10 cellular contexts compared by ENCODE assay signal in genomic region chr11:61581931-61582330, GRCh38. TPM values are rescaled to one million over a fixed set of nuclear protein-coding genes. Genes with fewer than 3 reads are reported as not detected.
DNase-seq lines count a peak whose midpoint lies in the region; ATAC-seq and TF ChIP-seq lines count a peak whose summit lies in the region.
"Had no signal": no experiment of that assay in that cellular context is flagged by ENCODE, and none has a peak within 500 bp of the region (broad histone marks: within the 10 kb centered on the region; RNA-seq: fewer than 3 reads in every experiment).

No MANE protein-coding gene starts in this region.

- H3K9me3 Mint-ChIP-seq in GM23338 = no peaks in the 10 kb centered on the region
- H3K9me3 Mint-ChIP-seq in activated naive CD8-positive, alpha-beta T cell treated with anti-CD3 and anti-CD28 coated beads for 36 hours = no peaks in the 10 kb centered on the region
- no peaks in the 10 kb centered on the region for H3K9me3 Mint-ChIP-seq in nephron progenitor cell

- peaks cover 33 to 65% (median 55%) of the 10 kb centered on the region in 11 experiments for H3K27me3 ChIP-seq in BLaER1 treated with 17β-estradiol and CSF1 and Interleukin-3, amounts not matched to agents 10 nM and 100 nM
- H3K27me3 ChIP-seq in GM23338 (ENCODE audit: insufficient read depth) = peaks cover 65% of the 10 kb centered on the region

- H3K27ac Mint-ChIP-seq in GM23338 (no peak overlapping the region), nephron progenitor cell (no peak overlapping the region)
- no peak overlapping the region for H3K27ac Mint-ChIP-seq in activated naive CD8-positive, alpha-beta T cell treated with anti-CD3 and anti-CD28 coated beads for 36 hours

- H3F3A ChIP-seq in GM23338 (replicated peaks; ENCODE audit: low read depth) = no peaks in the 10 kb centered on the region

- no peak for TF ChIP-seq CTCF in GM23338 (conservative IDR thresholded peaks at IDR 0.05; ENCODE audit: low read depth in 2 of 2)
- TF ChIP-seq CTCF in nephron progenitor cell (IDR thresholded peaks at IDR 0.05) = no peak

- no peak overlapping the region for H3K27ac ChIP-seq in BLaER1 treated with 17β-estradiol and CSF1 and Interleukin-3, amounts not matched to agents 10 nM and 100 nM
- H3K27ac ChIP-seq in GM23338 (ENCODE audit: low read depth) = no peak overlapping the region

- peaks cover 0 to 62% (median 24%) of the 10 kb centered on the region in 11 experiments; a peak in 16 of 22 replicates for H4K20me1 ChIP-seq in BLaER1 treated with 17β-estradiol and CSF1 and Interleukin-3, amounts not matched to agents 10 nM and 100 nM
- H4K20me1 ChIP-seq in GM23338 (replicated peaks; ENCODE audit: insufficient read depth) = no peaks in the 10 kb centered on the region

- ATAC-seq in GM23338 = no peak
- ATAC-seq in GM18520 (IDR thresholded peaks at IDR 0.05; ENCODE audit: unreplicated experiment) = no peak
- ATAC-seq in HG02798 (IDR thresholded peaks at IDR 0.05; ENCODE audit: poor library complexity, unreplicated experiment) = no peak

- H3K9me2 ChIP-seq in GM23338 (ENCODE audit: insufficient read depth) = no peaks in the 10 kb centered on the region

- no peaks in the 10 kb centered on the region for H3K79me2 ChIP-seq in GM23338 (replicated peaks; ENCODE audit: insufficient read depth)

- H3K4me2 ChIP-seq in BLaER1 treated with 17β-estradiol and CSF1 and Interleukin-3, amounts not matched to agents 10 nM and 100 nM = peak overlapping the region; percentile 70 to 98 (median 95); a peak in 19 of 22 replicates
- peak overlapping the region; percentile 65 for H3K4me2 ChIP-seq in GM23338

- H3K4me1 ChIP-seq in BLaER1 treated with 17β-estradiol and CSF1 and Interleukin-3, amounts not matched to agents 10 nM and 100 nM = peaks cover 15 to 45% (median 37%) of the 10 kb centered on the region in 10 experiments
- H3K4me1 ChIP-seq in GM23338 (ENCODE audit: insufficient read depth) = peaks cover 9% of the 10 kb centered on the region

- H3K4me1 Mint-ChIP-seq in GM23338 (peaks cover 67% of the 10 kb centered on the region), nephron progenitor cell (peaks cover 39% of the 10 kb centered on the region)
- peaks cover 4% of the 10 kb centered on the region for H3K4me1 Mint-ChIP-seq in activated naive CD8-positive, alpha-beta T cell treated with anti-CD3 and anti-CD28 coated beads for 36 hours

- H2AFZ ChIP-seq in GM23338 = no peak overlapping the region

- H3K4me3 ChIP-seq in BLaER1 treated with 17β-estradiol and CSF1 and Interleukin-3, amounts not matched to agents 10 nM and 100 nM = no peak overlapping the region
- 0 out of 2 replicates have a peak overlapping the region, but pooled peaks have one; percentile 58 for H3K4me3 ChIP-seq in GM23338

- no peaks in the 10 kb centered on the region for H3K9me3 ChIP-seq in BLaER1 treated with 17β-estradiol and CSF1 and Interleukin-3, amounts not matched to agents 10 nM and 100 nM (replicated peaks in 1 of 11)
- H3K9me3 ChIP-seq: esophagus muscularis mucosa, stomach had no signal

- no peaks in the 10 kb centered on the region for H3K36me3 ChIP-seq in BLaER1 treated with 17β-estradiol and CSF1 and Interleukin-3, amounts not matched to agents 10 nM and 100 nM
- H3K36me3 ChIP-seq in GM23338 (ENCODE audit: insufficient read depth) = no peaks in the 10 kb centered on the region
- H3K36me3 ChIP-seq: esophagus muscularis mucosa, stomach had no signal

- no peak overlapping the region for H3K9ac ChIP-seq in BLaER1 treated with 17β-estradiol and CSF1 and Interleukin-3, amounts not matched to agents 10 nM and 100 nM

- H3K36me3 Mint-ChIP-seq in GM23338 (ENCODE audit: low read depth) (no peaks in the 10 kb centered on the region; the same call in 2 of the 3 replicates), nephron progenitor cell (ENCODE audit: low read depth) (no peaks in the 10 kb centered on the region)
- H3K36me3 Mint-ChIP-seq in activated naive CD8-positive, alpha-beta T cell treated with anti-CD3 and anti-CD28 coated beads for 36 hours = no peaks in the 10 kb centered on the region

- H3K27me3 Mint-ChIP-seq in GM23338 (ENCODE audit: insufficient read depth, low read depth, poor library complexity) (peaks cover 49% of the 10 kb centered on the region), nephron progenitor cell (ENCODE audit: low read depth, poor library complexity) (peaks cover 58% of the 10 kb centered on the region)
- H3K27me3 Mint-ChIP-seq in activated naive CD8-positive, alpha-beta T cell treated with anti-CD3 and anti-CD28 coated beads for 36 hours = peaks cover 45% of the 10 kb centered on the region

- H3K4me3 Mint-ChIP-seq in GM23338 (peak overlapping the region; percentile 72), nephron progenitor cell (peak overlapping the region; percentile 78)
- peak overlapping the region; percentile 66 for H3K4me3 Mint-ChIP-seq in activated naive CD8-positive, alpha-beta T cell treated with anti-CD3 and anti-CD28 coated beads for 36 hours

- no peak for DNase-seq in GM23338 (ENCODE audit: low spot score)
- DNase-seq in activated naive CD8-positive, alpha-beta T cell treated with anti-CD3 and anti-CD28 coated beads for 36 hours = no peak
- no peak for DNase-seq in nephron progenitor cell
- DNase-seq in NCI-H446 (lab: John Stamatoyannopoulos, UW) = no peak
- no peak for DNase-seq in NCI-H2196 (lab: John Stamatoyannopoulos, UW; ENCODE audit: unreplicated experiment)

TF ChIP-seq in GM23338, 12 proteins besides CTCF, POLR2A, EP300 and RAD21 (continues in another document):
- TF ChIP-seq CREB1 (CRISPR knock-in tag; IDR thresholded peaks at IDR 0.05; ENCODE audit: low read depth) (no peak), EZH2phosphoT487 (IDR thresholded peaks at IDR 0.05; ENCODE audit: unreplicated experiment) (no peak), NANOG (IDR thresholded peaks at IDR 0.05; ENCODE audit: borderline replicate concordance) (no peak), ZNF114 (CRISPR knock-in tag; IDR thresholded peaks at IDR 0.05) (no peak), STAT1 (IDR thresholded peaks at IDR 0.05; ENCODE audit: unreplicated experiment) (no peak), ZNF462 (CRISPR knock-in tag; IDR thresholded peaks at IDR 0.05) (no peak), POLR2AphosphoS5 (IDR thresholded peaks at IDR 0.05; ENCODE audit: low read depth) (no peak), JUNB (IDR thresholded peaks at IDR 0.05; ENCODE audit: unreplicated experiment) (no peak)

RNA-seq across cellular contexts. Expression of gene SYT7, which starts 1.1 kb away (rescaled TPM):
- 7.0 and 10.3 TPM in 2 replicates for total RNA-seq in GM23338 (2014; rRNA removed; shearing (Covaris generic))
- 1.6 and 1.8 TPM in 2 replicates for polyA plus RNA-seq in GM23338 (2016; fragmentation: Nextera tagmentation; extraction: Ambion mirVana)
- not detected for total RNA-seq in activated naive CD8-positive, alpha-beta T cell treated with anti-CD3 and anti-CD28 coated beads for 36 hours
